ENCODE assay signal across 8 cellular contexts in the genomic region with DNA sequence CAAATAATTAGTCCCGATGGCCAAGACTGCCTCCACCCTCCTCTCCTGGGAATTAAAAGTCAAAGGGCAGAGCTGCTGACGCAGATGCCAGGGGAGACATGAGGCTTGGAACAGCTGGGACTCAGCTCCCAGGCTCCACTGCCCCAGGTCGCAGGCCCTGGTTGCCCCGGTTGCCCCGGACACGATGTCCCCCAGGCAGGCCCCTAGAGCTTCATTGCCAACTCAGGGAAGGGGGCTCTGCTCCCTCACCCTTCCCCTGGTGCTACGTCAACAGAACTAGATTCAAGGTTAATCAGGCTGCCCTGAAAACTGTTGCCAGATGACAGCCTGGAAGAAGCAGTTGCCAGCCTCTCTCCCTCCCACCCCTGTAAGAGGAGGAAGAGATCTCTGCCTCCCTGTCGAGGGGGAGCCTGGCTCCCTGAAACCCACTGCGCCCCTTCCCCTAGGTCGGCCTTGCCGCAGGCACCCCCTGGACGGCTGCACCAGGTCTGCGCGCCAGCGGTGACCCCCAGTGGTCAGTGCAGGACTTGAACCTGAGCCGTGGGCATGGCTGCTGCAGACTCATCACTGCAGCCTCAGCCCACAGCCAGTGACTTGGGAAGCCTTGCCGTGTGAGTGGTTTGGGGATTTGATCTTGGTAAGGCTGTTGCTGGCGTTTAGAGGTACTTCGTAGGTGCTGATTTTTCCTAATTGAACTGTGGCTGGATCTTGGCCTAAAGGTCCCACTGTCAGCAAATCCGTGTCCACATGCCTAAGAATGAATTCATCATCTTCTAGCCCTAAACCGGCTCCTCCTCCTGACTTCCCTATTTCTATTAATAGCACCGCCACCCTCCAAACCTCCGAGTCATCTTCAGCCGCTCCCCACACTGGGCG.
DNase-seq lines count a peak whose midpoint lies in the region; ATAC-seq and TF ChIP-seq lines count a peak whose summit lies in the region.

No MANE protein-coding gene starts in this region.

- peaks cover 38% of the 10 kb centered on the region for H3K9me1 ChIP-seq in IMR-90 (ENCODE audit: insufficient read depth, low read length)

- H3K27me3 ChIP-seq in IMR-90 (ENCODE audit: control insufficient read depth, insufficient read depth, low read length), result no peaks in the 10 kb centered on the region
- H3K27me3 ChIP-seq in neural progenitor cell, result peaks cover under 1% of the 10 kb centered on the region
- no peaks in the 10 kb centered on the region for H3K27me3 ChIP-seq in tibial artery

- H3K4ac ChIP-seq in IMR-90 (ENCODE audit: low read depth, low read length), result peak overlapping the region; percentile 96

- peaks cover 0 to 24% of the 10 kb centered on the region in 2 experiments; a peak in 2 of 4 replicates for H3K79me1 ChIP-seq in IMR-90 (ENCODE audit: low read depth in 1 of 2, low read length in 2 of 2)

- H3K9me3 ChIP-seq in IMR-90 (ENCODE audit: control insufficient read depth, insufficient read depth, low read length) (no peaks in the 10 kb centered on the region), neural progenitor cell (ENCODE audit: low read depth) (no peaks in the 10 kb centered on the region), tibial artery (no peaks in the 10 kb centered on the region)

- in situ Hi-C loops in IMR-90 (cut with MboI; ENCODE audit: low sequenced_read_pairs), result loop anchor here (10.0 kb wide), 1 partner anchor 405 kb away; the partner anchor contains the start of gene SPATA20

- WGBS in IMR-90 (ENCODE audit: extremely low coverage in 2 of 2, insufficient read length in 1 of 2), 2 experiments, result 7% methylated on average over 11 of the region's 25 CpGs; no CpG with 5 or more reads in 1 of the 2 experiments

- no peak overlapping the region; the same call in 1 of the 2 replicates for H3K9ac ChIP-seq in IMR-90 (ENCODE audit: low read depth, low read length)
- no peak overlapping the region for H3K9ac ChIP-seq in neural progenitor cell

- H2BK120ac ChIP-seq in IMR-90 (ENCODE audit: low read depth, low read length), result peak overlapping the region; percentile 96

- H3K36me3 ChIP-seq in IMR-90 (ENCODE audit: control insufficient read depth, insufficient read depth, low read length) (no peaks in the 10 kb centered on the region), neural progenitor cell (no peaks in the 10 kb centered on the region), tibial artery (no peaks in the 10 kb centered on the region)

- H2BK5ac ChIP-seq in IMR-90 (ENCODE audit: low read depth, low read length, poor library complexity, severe bottlenecking), result peak overlapping the region; percentile 81

- ATAC-seq in IMR-90 (ENCODE audit: low read depth) (peak; percentile 91), GM18861 (IDR thresholded peaks at IDR 0.05; ENCODE audit: unreplicated experiment) (no peak)

- no peak overlapping the region for H3K4me3 Mint-ChIP-seq in activated naive CD4-positive, alpha-beta T cell treated with anti-CD3 and anti-CD28 coated beads for 36 hours
- H3K4me3 Mint-ChIP-seq in neural progenitor cell, result no peak overlapping the region

- POLR2A ChIA-PET in IMR-90 (lab: Charles Lee; ENCODE audit: unreplicated experiment), result interaction anchor here (0.6 kb wide), 2 partner anchors 87 to 120 kb away, joined by 3 read pairs; no protein-coding TSS in a partner anchor

- peak overlapping the region; percentile 17 for H3K18ac ChIP-seq in IMR-90 (ENCODE audit: low read depth, low read length)

- peak overlapping the region; percentile 95 for H2BK20ac ChIP-seq in IMR-90 (ENCODE audit: low read depth, low read length)

- no peaks in the 10 kb centered on the region for H4K20me1 ChIP-seq in IMR-90 (ENCODE audit: insufficient read depth, low read length)
- no peaks in the 10 kb centered on the region for H4K20me1 ChIP-seq in neural progenitor cell (ENCODE audit: low read depth)

- TF ChIP-seq POLR2A in IMR-90 (IDR thresholded peaks at IDR 0.05; ENCODE audit: low read depth, low read length), result no peak

- H3K56ac ChIP-seq in IMR-90 (ENCODE audit: extremely low read depth, insufficient read depth, low read length), result peak overlapping the region; percentile 69

- H3K27ac ChIP-seq in IMR-90 (ENCODE audit: insufficient read depth, low read length), result peak overlapping the region; percentile 35
- no peak overlapping the region for H3K27ac ChIP-seq in neural progenitor cell
- H3K27ac ChIP-seq in tibial artery, result peak overlapping the region; percentile 88 to 96

- intact Hi-C loops in IMR-90 (cut with micrococcal nuclease) (loop anchor here (1.0 to 10.0 kb wide), 5 partner anchors 17 to 405 kb away; partner anchors contain the start of gene SPATA20), tibial artery (cut with DNase I; ENCODE audit: low total_unique reads) (loop anchor here (1.0 to 10.0 kb wide), 3 partner anchors 84 to 165 kb away; partner anchors contain the start of gene TOB1)
- intact Hi-C loops in activated naive CD4-positive, alpha-beta T cell treated with anti-CD3 and anti-CD28 coated beads for 36 hours (cut with micrococcal nuclease), result loop anchor here (1.0 kb wide), 3 partner anchors 87 to 167 kb away; no protein-coding TSS in a partner anchor

- H3K4me3 ChIP-seq in IMR-90 (ENCODE audit: insufficient read depth, low read depth, low read length), result no peak overlapping the region
- H3K4me3 ChIP-seq in foreskin fibroblast (ENCODE audit: low read depth in 1 of 2, low read length in 2 of 2), result no peak overlapping the region
- no peak overlapping the region for H3K4me3 ChIP-seq in neural progenitor cell
- peak overlapping the region; percentile 10 to 29 for H3K4me3 ChIP-seq in tibial artery

- peak overlapping the region; percentile 93 for H2AK5ac ChIP-seq in IMR-90 (ENCODE audit: low read depth, low read length)

- peak overlapping the region; percentile 26 to 93; a peak in 3 of 4 replicates for H4K8ac ChIP-seq in IMR-90 (ENCODE audit: low read depth in 2 of 2, low read length in 2 of 2)

- H4K91ac ChIP-seq in IMR-90 (ENCODE audit: insufficient read depth, low read depth, low read length), result peak overlapping the region; percentile 90

- H3K23ac ChIP-seq in IMR-90 (ENCODE audit: low read depth, low read length), result peak overlapping the region; percentile 75

- H3K36me3 Mint-ChIP-seq in activated naive CD4-positive, alpha-beta T cell treated with anti-CD3 and anti-CD28 coated beads for 36 hours (ENCODE audit: low read depth), result no peaks in the 10 kb centered on the region
- no peaks in the 10 kb centered on the region for H3K36me3 Mint-ChIP-seq in neural progenitor cell

- H3K4me1 Mint-ChIP-seq in activated naive CD4-positive, alpha-beta T cell treated with anti-CD3 and anti-CD28 coated beads for 36 hours (ENCODE audit: low read depth), result peaks cover 26% of the 10 kb centered on the region
- H3K4me1 Mint-ChIP-seq in neural progenitor cell, result peaks cover 40% of the 10 kb centered on the region

- TF ChIP-seq CTCF in IMR-90 (conservative IDR thresholded peaks at IDR 0.05; ENCODE audit: low read depth, low read length) (peak; percentile 74), foreskin fibroblast (IDR thresholded peaks at IDR 0.05; ENCODE audit: low read depth, low read length) (peak; percentile 49), neural progenitor cell (IDR thresholded peaks at IDR 0.05) (peak; percentile 68), tibial artery (IDR thresholded peaks at IDR 0.05) (peak; percentile 79 to 85)

- peak; percentile 95 for DNase-seq in GM03348 (ENCODE audit: low spot score)
- peak; percentile 84 for DNase-seq in IMR-90
- peak; percentile 96 for DNase-seq in RPMI8226
- DNase-seq in activated naive CD4-positive, alpha-beta T cell treated with anti-CD3 and anti-CD28 coated beads for 36 hours, result peak; percentile 80
- DNase-seq in foreskin fibroblast, result peak; percentile 88 to 94
- DNase-seq in neural progenitor cell (ENCODE audit: low spot score), result peak; percentile 69
- peak; percentile 84 to 96 for DNase-seq in tibial artery

- TF ChIP-seq RAD21 in IMR-90 (IDR thresholded peaks at IDR 0.05; ENCODE audit: low read length), result peak; percentile 84

- peak overlapping the region; percentile 96; the same call in 2 of the 3 replicates for H2BK15ac ChIP-seq in IMR-90 (ENCODE audit: low read depth, low read length)

- BruUV-seq in IMR-90 (replicated peaks; lab: Mats Ljungman, UMichigan), result no TSS peak

- H3K79me2 ChIP-seq in neural progenitor cell (ENCODE audit: low read depth), result no peaks in the 10 kb centered on the region

- H3K27ac Mint-ChIP-seq in activated naive CD4-positive, alpha-beta T cell treated with anti-CD3 and anti-CD28 coated beads for 36 hours, result peak overlapping the region; percentile 53
- peak overlapping the region; percentile 83 for H3K27ac Mint-ChIP-seq in neural progenitor cell

- peak overlapping the region; percentile 93 for H2AK9ac ChIP-seq in IMR-90 (replicated peaks; ENCODE audit: low read depth, low read length, poor library complexity)

- dilution Hi-C loops in IMR-90 (cut with HindIII; ENCODE audit: low sequenced_read_pairs, unreplicated experiment), result no loop called here

- peak overlapping the region; percentile 86 for H3K14ac ChIP-seq in IMR-90 (replicated peaks; ENCODE audit: low read depth, low read length)

- H3K27me3 Mint-ChIP-seq in activated naive CD4-positive, alpha-beta T cell treated with anti-CD3 and anti-CD28 coated beads for 36 hours (ENCODE audit: low read depth), result no peaks in the 10 kb centered on the region
- peaks cover 17% of the 10 kb centered on the region for H3K27me3 Mint-ChIP-seq in neural progenitor cell (ENCODE audit: insufficient read depth, low read depth)

- peaks cover 6% of the 10 kb centered on the region for H3F3A ChIP-seq in neural progenitor cell (ENCODE audit: low read depth)

- H3K9me3 Mint-ChIP-seq in activated naive CD4-positive, alpha-beta T cell treated with anti-CD3 and anti-CD28 coated beads for 36 hours, result no peaks in the 10 kb centered on the region
- H3K9me3 Mint-ChIP-seq in neural progenitor cell, result no peaks in the 10 kb centered on the region

- H4K5ac ChIP-seq in IMR-90 (ENCODE audit: low read depth, low read length), result peak overlapping the region; percentile 31

- CTCF ChIA-PET in IMR-90 (lab: Yijun Ruan, JAX), result interaction anchor here (0.7 to 3.0 kb wide), 4 partner anchors 88 to 98 kb away, joined by 4 to 20 read pairs (median 11); no protein-coding TSS in a partner anchor
- CTCF ChIA-PET in activated naive CD4-positive, alpha-beta T cell treated with anti-CD3 and anti-CD28 coated beads for 36 hours (lab: Charles Lee), result interaction anchor here (0.8 to 5.5 kb wide), 18 partner anchors 8 to 171 kb away, joined by 3 to 81 read pairs (median 6); no protein-coding TSS in a partner anchor

- H2AFZ ChIP-seq in IMR-90 (replicated peaks; ENCODE audit: low read length, poor library complexity), result peak overlapping the region; percentile 95
- peak overlapping the region; percentile 63 for H2AFZ ChIP-seq in neural progenitor cell (replicated peaks)

- H3K4me1 ChIP-seq in IMR-90 (ENCODE audit: control insufficient read depth, insufficient read depth, low read length), result peaks cover 39% of the 10 kb centered on the region
- peaks cover 34% of the 10 kb centered on the region for H3K4me1 ChIP-seq in neural progenitor cell
- peaks cover 13 to 71% (median 48%) of the 10 kb centered on the region in 4 donors for H3K4me1 ChIP-seq in tibial artery

- H3K4me2 ChIP-seq in IMR-90 (ENCODE audit: low read depth, low read length), result peak overlapping the region; percentile 54
- no peak overlapping the region for H3K4me2 ChIP-seq in neural progenitor cell

TF ChIP-seq in IMR-90, 13 proteins besides CTCF, POLR2A, EP300 and RAD21 (continues in another document):
- peak; percentile 71 for TF ChIP-seq SMC3 (IDR thresholded peaks at IDR 0.05; ENCODE audit: low read depth, low read length)

Comparison
In these comparisons a context has a peak if more than half of its experiments do, and no peak if none do; other contexts are left out.
1. H3K4me3 ChIP-seq: peak in tibial artery (2 of 2); none in IMR-90 (single experiment), foreskin fibroblast (0 of 2) and neural progenitor cell (single experiment).
2. Peak in every context shown above with its lines, with median percentiles within 50 percentile points of each other: DNase-seq and CTCF ChIP-seq.